Comparison of ENCODE assay signal across 9 cellular contexts in genomic region chr2:166417669-166418068, GRCh38. TPM values are rescaled to one million over a fixed set of nuclear protein-coding genes. Genes with fewer than 3 reads are reported as not detected.
DNase-seq lines count a peak whose midpoint lies in the region; ATAC-seq, FAIRE-seq and TF ChIP-seq lines count a peak whose summit lies in the region.
"Had no signal": no experiment of that assay in that cellular context is flagged by ENCODE, and none has a peak within 500 bp of the region (broad histone marks: within the 10 kb centered on the region; RNA-seq: fewer than 3 reads in every experiment).

No MANE protein-coding gene starts in this region.

- H3K9me3 ChIP-seq in kidney (ENCODE audit: control insufficient read depth in 1 of 2, low read length in 2 of 2) = no peaks in the 10 kb centered on the region
- no peaks in the 10 kb centered on the region for H3K9me3 ChIP-seq in tibial nerve
- H3K9me3 ChIP-seq: neutrophil had no signal

- H3K4me1 ChIP-seq in kidney (ENCODE audit: control insufficient read depth in 1 of 2, insufficient read depth in 1 of 2, low read depth in 1 of 2, low read length in 2 of 2) (no peaks in the 10 kb centered on the region), tibial nerve (peaks cover 0 to 5% (median 0%) of the 10 kb centered on the region in 4 donors)

- TF ChIP-seq POLR2A in tibial nerve (IDR thresholded peaks at IDR 0.05) = no peak

- ATAC-seq in HG02870 (IDR thresholded peaks at IDR 0.05; ENCODE audit: unreplicated experiment) = peak; percentile 66
- no peak for ATAC-seq in HG02970 (IDR thresholded peaks at IDR 0.05; ENCODE audit: low FRiP score, unreplicated experiment)
- ATAC-seq in left ventricle myocardium superior = no peak

- TF ChIP-seq EP300 in tibial nerve (IDR thresholded peaks at IDR 0.05) = no peak

- H3K27ac ChIP-seq in kidney (ENCODE audit: low read depth in 2 of 2, low read length in 2 of 2) (no peak overlapping the region), tibial nerve (no peak overlapping the region)
- H3K27ac ChIP-seq: neutrophil had no signal

- no peaks in the 10 kb centered on the region for H3K36me3 ChIP-seq in kidney (ENCODE audit: control insufficient read depth in 1 of 2, insufficient read depth in 2 of 2, low read length in 2 of 2)
- peaks cover 0 to 5% (median 0%) of the 10 kb centered on the region in 3 donors for H3K36me3 ChIP-seq in tibial nerve
- H3K36me3 ChIP-seq: neutrophil had no signal

- no peak for FAIRE-seq in kidney (lab: Jason Lieb, UNC)

- intact Hi-C loops in left ventricle myocardium superior (cut with micrococcal nuclease) (no loop called here), kidney (cut with DNase I) (no loop called here)

- DNase-seq in DMS53 (lab: John Stamatoyannopoulos, UW) = peak; percentile 78
- peak; percentile 55 for DNase-seq in RPMI7951 (ENCODE audit: low read depth)
- peak; percentile 20 for DNase-seq in iPS-NIHi7 (ENCODE audit: extremely low spot score)
- no peak for DNase-seq in left ventricle myocardium superior
- DNase-seq in kidney = no peak
- DNase-seq in tibial nerve (ENCODE audit: low spot score in 2 of 2) = no peak

- TF ChIP-seq CTCF in kidney (IDR thresholded peaks at IDR 0.05; ENCODE audit: borderline replicate concordance, extremely low read depth, insufficient read depth) (no peak), tibial nerve (IDR thresholded peaks at IDR 0.05) (peak in 2 of 5 experiments; percentile 10 to 22)

- no peak overlapping the region for H3K9ac ChIP-seq in kidney (ENCODE audit: low read length in 2 of 2)

- WGBS in tibial nerve, 2 donors = 53 to 60% methylated on average over 2 of the region's 2 CpGs

- no peaks in the 10 kb centered on the region for H3K27me3 ChIP-seq in tibial nerve
- H3K27me3 ChIP-seq: neutrophil had no signal

- H3K4me3 ChIP-seq in kidney (ENCODE audit: low read length in 2 of 2) = no peak overlapping the region
- H3K4me3 ChIP-seq in tibial nerve = no peak overlapping the region

RNA-seq across cellular contexts. Expression of gene SCN9A, which starts 41.9 kb away (rescaled TPM):
- total RNA-seq in RPMI7951 (2014; rRNA removed; shearing (Covaris generic)) = under 0.01 and 0.12 TPM in 2 replicates
- total RNA-seq in left ventricle myocardium superior (1.3 TPM), kidney (5.3 TPM), tibial nerve (10 to 100 TPM in 3 of 4 donors, 1 to 10 TPM in 1; 8.2 to 36.1 (median 17.2) TPM)
- 0.99 TPM for polyA plus RNA-seq in kidney (ENCODE audit: insufficient read depth, low read depth, low replicate concordance)

Comparison
In these comparisons a context has a peak if more than half of its experiments do, and no peak if none do; other contexts are left out.
1. DNase-seq: peak in DMS53 (single experiment), RPMI7951 (single experiment) and iPS-NIHi7 (single experiment); none in left ventricle myocardium superior (single experiment), kidney (single experiment) and tibial nerve (0 of 2).